18 cellular contexts compared by ENCODE assay signal in genomic region chr3:56123487-56123886, GRCh38.
A peak's percentile ranks its signal among the peaks of the same experiment; 100 is the strongest.
DNase-seq lines count a peak whose midpoint lies in the region; ATAC-seq, FAIRE-seq and TF ChIP-seq lines count a peak whose summit lies in the region.
"Had no signal": no experiment of that assay in that cellular context is flagged by ENCODE, and none has a peak within 500 bp of the region (broad histone marks: within the 10 kb centered on the region; RNA-seq: fewer than 3 reads in every experiment).

No MANE protein-coding gene starts in this region.

- no peaks in the 10 kb centered on the region for H3K79me1 ChIP-seq in H1 (ENCODE audit: low read depth, low read length)

- H3K36me3 ChIP-seq in HUES6 (ENCODE audit: control insufficient read depth, insufficient read depth, low read length) (no peaks in the 10 kb centered on the region), H1 (ENCODE audit: control insufficient read depth in 2 of 4, insufficient read depth in 4 of 4, low read length in 3 of 4) (no peaks in the 10 kb centered on the region)
- H3K36me3 ChIP-seq: BE2C had no signal

- H3K4me3 ChIP-seq in HUES6 (ENCODE audit: low read depth, low read length) (no peak overlapping the region), H1 (ENCODE audit: extremely low read depth in 1 of 4, insufficient read depth in 2 of 4, low read depth in 3 of 4, low read length in 4 of 4) (peak overlapping the region in 1 of 4 experiments; percentile 23; a peak in 1 of 8 replicates)

- peak overlapping the region; percentile 17 to 43; a peak in 3 of 4 replicates for H3K4me2 ChIP-seq in H1 (ENCODE audit: insufficient read depth in 1 of 2, low read depth in 2 of 2, low read length in 2 of 2)

- H3K27me3 ChIP-seq in HUES6 (ENCODE audit: control insufficient read depth, insufficient read depth, low read length) (no peaks in the 10 kb centered on the region), H1 (replicated peaks in 1 of 4; ENCODE audit: control insufficient read depth in 3 of 4, extremely low read depth in 1 of 4, insufficient read depth in 3 of 4, low read length in 3 of 4) (no peaks in the 10 kb centered on the region)
- H3K27me3 ChIP-seq: BE2C had no signal

- 22% methylated on average over 3 of the region's 3 CpGs; no CpG with 5 or more reads in 1 of the 2 experiments for WGBS in H1 (ENCODE audit: extremely low coverage in 1 of 2, insufficient coverage in 1 of 2, insufficient read length in 1 of 2, insufficient replicate concordance in 2 of 2, low coverage in 1 of 2, low lambda C conversion rate in 2 of 2, missing lambda C conversion rate in 1 of 2), 2 experiments

- H3K4ac ChIP-seq in H1 (replicated peaks; ENCODE audit: insufficient read length, low read depth, low read length): no peak overlapping the region

- FAIRE-seq in H1 (lab: Jason Lieb, UNC): peak; percentile 88
- FAIRE-seq: D721Med had no signal

- H3K14ac ChIP-seq in H1 (ENCODE audit: insufficient read length): no peak overlapping the region

- no peak overlapping the region for H2AFZ ChIP-seq in H1 (ENCODE audit: low read length)

- H3K79me2 ChIP-seq in H1 (ENCODE audit: control insufficient read depth in 1 of 2, insufficient read depth in 2 of 2, low read length in 2 of 2): no peaks in the 10 kb centered on the region

- no peak overlapping the region for H3K56ac ChIP-seq in H1 (replicated peaks; ENCODE audit: insufficient read length, low read depth, low read length)

- H2BK120ac ChIP-seq in H1 (replicated peaks; ENCODE audit: low read depth, low read length): no peak overlapping the region

- TF ChIP-seq POLR2A in H1 (IDR thresholded peaks at IDR 0.05; ENCODE audit: control extremely low read depth in 1 of 2, low read depth in 2 of 2, low read length in 2 of 2): no peak

- TF ChIP-seq EP300 in H1 (IDR thresholded peaks at IDR 0.05; ENCODE audit: borderline replicate concordance in 1 of 2, low read depth in 2 of 2, low read length in 2 of 2): peak in 1 of 2 experiments; percentile 10; a peak in 1 of 3 replicates

- H3K4me1 ChIP-seq in HUES6 (ENCODE audit: control insufficient read depth, insufficient read depth, low read length) (peaks cover 39% of the 10 kb centered on the region), H1 (replicated peaks in 1 of 4; ENCODE audit: control insufficient read depth in 3 of 4, insufficient read depth in 4 of 4, low read length in 3 of 4) (peaks cover 4 to 14% (median 11%) of the 10 kb centered on the region in 4 experiments; a peak in 4 of 7 replicates)
- H3K4me1 ChIP-seq: BE2C had no signal

- POLR2A ChIA-PET in H1 (lab: Charles Lee; ENCODE audit: partially characterized antibody): no interaction called here

- H3K23me2 ChIP-seq in H1 (ENCODE audit: low read depth, low read length): no peaks in the 10 kb centered on the region

- H3K27ac ChIP-seq in HUES6 (ENCODE audit: low read depth, low read length): peak overlapping the region; percentile 48; the same call in 1 of the 2 replicates
- no peak overlapping the region for H3K27ac ChIP-seq in H1 (ENCODE audit: low read depth, low read length)

- no peak overlapping the region for H4K91ac ChIP-seq in H1 (replicated peaks; ENCODE audit: insufficient read length, low read length)

- no peak for TF ChIP-seq CTCF in H1 (IDR thresholded peaks at IDR 0.05; ENCODE audit: control extremely low read depth in 1 of 3, insufficient read depth in 1 of 3, low read depth in 1 of 3, low read length in 3 of 3)

- H3K9ac ChIP-seq in HUES6 (ENCODE audit: low read length) (no peak overlapping the region), H1 (replicated peaks in 1 of 4; ENCODE audit: extremely low read depth in 1 of 4, low read depth in 3 of 4, low read length in 3 of 4) (no peak overlapping the region)

- H2BK12ac ChIP-seq in H1 (ENCODE audit: low read depth, low read length): no peak overlapping the region

- CTCF ChIA-PET in H1 (lab: Charles Lee; ENCODE audit: partially characterized antibody): no interaction called here

- no peak overlapping the region for H4K5ac ChIP-seq in H1 (ENCODE audit: insufficient read length, low read depth, low read length)

- no peak overlapping the region for H3K23ac ChIP-seq in H1 (ENCODE audit: insufficient read length)

- no peak overlapping the region for H3K18ac ChIP-seq in H1 (ENCODE audit: extremely low read depth, low read length)

- H4K8ac ChIP-seq in H1 (ENCODE audit: extremely low read depth, insufficient read depth, low read length): no peak overlapping the region

- H2BK15ac ChIP-seq in H1 (ENCODE audit: low read length): no peak overlapping the region

- no peaks in the 10 kb centered on the region for H4K20me1 ChIP-seq in H1 (replicated peaks in 1 of 2; ENCODE audit: control insufficient read depth in 1 of 2, insufficient read depth in 2 of 2, low read length in 2 of 2)

- H3K9me3 ChIP-seq in HUES6 (ENCODE audit: control insufficient read depth, insufficient read depth, low read depth, low read length) (no peaks in the 10 kb centered on the region), H1 (ENCODE audit: insufficient read depth in 2 of 2, low read depth in 1 of 2, low read length in 1 of 2) (no peaks in the 10 kb centered on the region)
- H3K9me3 ChIP-seq: BE2C had no signal

- H2BK5ac ChIP-seq in H1 (ENCODE audit: low read depth, low read length): 0 out of 2 replicates have a peak overlapping the region, but pooled peaks have one; percentile 61

- TF ChIP-seq RAD21 in H1 (IDR thresholded peaks at IDR 0.05 in 1 of 2, conservative IDR thresholded peaks at IDR 0.05 in 1 of 2; ENCODE audit: low read depth in 2 of 2, low read length in 2 of 2): no peak

- DNase-seq in H1 (ENCODE audit: low read depth in 1 of 2, low spot score in 2 of 2) (peak in 1 of 2 experiments; percentile 39), iPS-NIHi7 (ENCODE audit: extremely low spot score) (peak; percentile 67), HuH-7 (ENCODE audit: low spot score) (no peak), SW 1271 (lab: John Stamatoyannopoulos, UW) (no peak)
- DNase-seq in activated naive CD4-positive, alpha-beta T cell (lab: John Stamatoyannopoulos, UW): no peak
- DNase-seq: BE2C; CD8-positive, alpha-beta T cell; DMS79; NCI-H1105 treated with DMSO at 0.1 percent for 48 hours; NCI-H2029 treated with DMSO at 0.1 percent for 48 hours; NCI-H2171 treated with DMSO at 0.1 percent for 48 hours; NCI-H774; PC-3; T-cell had no signal

- ATAC-seq in HG03159 (IDR thresholded peaks at IDR 0.05; ENCODE audit: unreplicated experiment): no peak
- ATAC-seq: CD8-positive, alpha-beta T cell; HCT116; PC-3; T-cell had no signal

- H2AK5ac ChIP-seq in H1 (ENCODE audit: low read depth, low read length): no peak overlapping the region

- no peak overlapping the region for H2BK20ac ChIP-seq in H1 (ENCODE audit: low read length)

TF ChIP-seq in H1, 55 proteins besides CTCF, POLR2A, EP300 and RAD21 (continues in another document):
- TF ChIP-seq GABPA (IDR thresholded peaks at IDR 0.05; ENCODE audit: borderline replicate concordance, insufficient read depth, low read length) (no peak), CHD2 (IDR thresholded peaks at IDR 0.05; ENCODE audit: low read length) (no peak), CBX5 (IDR thresholded peaks at IDR 0.05; ENCODE audit: low read depth, low read length) (no peak), ZNF274 (IDR thresholded peaks at IDR 0.05; ENCODE audit: borderline replicate concordance, extremely low read depth, low read length) (no peak), POU5F1 (IDR thresholded peaks at IDR 0.05; ENCODE audit: low read depth, low read length) (0 out of 2 replicates have a peak, but pooled peaks have one; percentile 33), CBX8 (IDR thresholded peaks at IDR 0.05; ENCODE audit: borderline replicate concordance, low read depth, low read length) (no peak), ASH2L (IDR thresholded peaks at IDR 0.05; ENCODE audit: low read length) (no peak), SIRT6 (IDR thresholded peaks at IDR 0.05; ENCODE audit: low read length) (no peak), POLR2AphosphoS5 (IDR thresholded peaks at IDR 0.05; ENCODE audit: low read depth, low read length) (no peak), CEBPB (IDR thresholded peaks at IDR 0.05; ENCODE audit: low read depth, low read length) (no peak), EGR1 (IDR thresholded peaks at IDR 0.05; ENCODE audit: borderline replicate concordance, low read depth, low read length) (0 out of 2 replicates have a peak, but pooled peaks have one; percentile 17), SRF (IDR thresholded peaks at IDR 0.05; ENCODE audit: low read depth, low read length) (no peak)
- TF ChIP-seq, protein P1, sequence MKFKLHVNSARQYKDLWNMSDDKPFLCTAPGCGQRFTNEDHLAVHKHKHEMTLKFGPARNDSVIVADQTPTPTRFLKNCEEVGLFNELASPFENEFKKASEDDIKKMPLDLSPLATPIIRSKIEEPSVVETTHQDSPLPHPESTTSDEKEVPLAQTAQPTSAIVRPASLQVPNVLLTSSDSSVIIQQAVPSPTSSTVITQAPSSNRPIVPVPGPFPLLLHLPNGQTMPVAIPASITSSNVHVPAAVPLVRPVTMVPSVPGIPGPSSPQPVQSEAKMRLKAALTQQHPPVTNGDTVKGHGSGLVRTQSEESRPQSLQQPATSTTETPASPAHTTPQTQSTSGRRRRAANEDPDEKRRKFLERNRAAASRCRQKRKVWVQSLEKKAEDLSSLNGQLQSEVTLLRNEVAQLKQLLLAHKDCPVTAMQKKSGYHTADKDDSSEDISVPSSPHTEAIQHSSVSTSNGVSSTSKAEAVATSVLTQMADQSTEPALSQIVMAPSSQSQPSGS (IDR thresholded peaks at IDR 0.05; ENCODE audit: low read length): no peak
